26 cellular contexts compared by ENCODE assay signal in the genomic region with DNA sequence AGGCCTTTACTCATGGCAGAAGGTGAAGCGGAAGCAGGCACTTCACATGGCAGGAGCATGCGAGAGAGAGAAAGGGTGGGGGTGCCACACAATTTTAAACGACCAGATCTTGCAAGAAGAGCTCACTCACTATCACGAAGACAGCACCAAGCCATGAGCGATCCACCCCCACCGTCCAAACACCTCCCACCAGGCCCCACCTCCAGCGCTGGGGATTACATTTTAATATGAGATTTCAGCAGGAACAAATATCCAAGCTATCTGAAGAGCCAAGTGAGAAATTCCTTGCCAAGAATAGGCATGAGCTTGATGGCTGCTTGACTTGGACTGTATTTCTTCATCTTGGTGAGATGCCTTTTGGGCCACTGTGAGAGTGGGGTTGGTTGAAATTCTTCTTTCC.
"Had no signal": no experiment of that assay in that cellular context is flagged by ENCODE, and none has a peak within 500 bp of the region (broad histone marks: within the 10 kb centered on the region; RNA-seq: fewer than 3 reads in every experiment).

No MANE protein-coding gene starts in this region.

- ATAC-seq: activated CD8-positive, alpha-beta T cell treated with anti-CD3 and anti-CD28 coated beads, Interleukin-2, amount 10 ng/mL, durations not matched to agents 7 days and 5 days; K562; Panc1; WTC11 had no signal

- DNase-seq: activated CD4-positive, alpha-beta T cell treated with anti-CD3 and anti-CD28 coated beads for 48 hours; activated CD4-positive, alpha-beta T cell treated with anti-CD3 and anti-CD28 coated beads, Interleukin-2, amount 50 U/mL, for 4 hours; activated CD4-positive, CD25-positive, alpha-beta regulatory T cell treated with anti-CD3 and anti-CD28 coated beads, Interleukin-2, amount 50 U/mL, for 72 hours; activated CD8-positive, alpha-beta memory T cell treated with anti-CD3 and anti-CD28 coated beads, Interleukin-2, amount 50 U/mL, for 48 hours; activated CD8-positive, alpha-beta T cell treated with anti-CD3 and anti-CD28 coated beads, Interleukin-2, amount 10 ng/mL, durations not matched to agents 7 days and 5 days; activated naive CD4-positive, alpha-beta T cell treated with anti-CD3 and anti-CD28 coated beads, Interleukin-2, amount 50 U/mL, for 16 hours; activated naive CD8-positive, alpha-beta T cell treated with anti-CD3 and anti-CD28 coated beads, Interleukin-2, amount 10 ng/mL, durations not matched to agents 7 days and 5 days; activated T-cell treated with anti-CD3 and anti-CD28 coated beads, Interleukin-2, amount 50 U/mL, for 1 hour; adrenal gland; Karpas-422; MM.1S; NCI-H1105; NCI-H1436; NCI-H1694 treated with DMSO at 0.1 percent for 48 hours; NCI-H2029 treated with DMSO at 0.1 percent for 48 hours; NCI-H345; NCI-H510A; NCI-H526 treated with DMSO at 0.1 percent for 48 hours; NCI-H82; NK-92 treated with Interleukin-12 subunit alpha and Interleukin-12 subunit beta, amount 100 ng/mL, for 24 hours; OCI-M1; RPMI8226; SHP77 had no signal
